Comparison of ENCODE assay signal across 1 cellular context in genomic region chr22:40680819-40681183, GRCh38.
TF ChIP-seq lines count a peak whose summit lies in the region.

No MANE protein-coding gene starts in this region.

TF ChIP-seq in IMR-90, 13 proteins besides CTCF, POLR2A, EP300 and RAD21:
- TF ChIP-seq SMC3 (IDR thresholded peaks at IDR 0.05; ENCODE audit: low read depth, low read length): no peak
- TF ChIP-seq NFE2L2 (IDR thresholded peaks at IDR 0.05; ENCODE audit: low read depth, low read length): no peak
- TF ChIP-seq CEBPB (IDR thresholded peaks at IDR 0.05; ENCODE audit: low read depth, low read length): no peak
- no peak for TF ChIP-seq MAZ (IDR thresholded peaks at IDR 0.05; ENCODE audit: borderline replicate concordance, low read depth, low read length)
- no peak for TF ChIP-seq RCOR1 (IDR thresholded peaks at IDR 0.05; ENCODE audit: insufficient replicate concordance, low read length)
- TF ChIP-seq, protein P1, sequence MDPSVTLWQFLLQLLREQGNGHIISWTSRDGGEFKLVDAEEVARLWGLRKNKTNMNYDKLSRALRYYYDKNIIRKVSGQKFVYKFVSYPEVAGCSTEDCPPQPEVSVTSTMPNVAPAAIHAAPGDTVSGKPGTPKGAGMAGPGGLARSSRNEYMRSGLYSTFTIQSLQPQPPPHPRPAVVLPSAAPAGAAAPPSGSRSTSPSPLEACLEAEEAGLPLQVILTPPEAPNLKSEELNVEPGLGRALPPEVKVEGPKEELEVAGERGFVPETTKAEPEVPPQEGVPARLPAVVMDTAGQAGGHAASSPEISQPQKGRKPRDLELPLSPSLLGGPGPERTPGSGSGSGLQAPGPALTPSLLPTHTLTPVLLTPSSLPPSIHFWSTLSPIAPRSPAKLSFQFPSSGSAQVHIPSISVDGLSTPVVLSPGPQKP (IDR thresholded peaks at IDR 0.05; ENCODE audit: borderline replicate concordance, low read depth, low read length): no peak
- TF ChIP-seq BHLHE40 (IDR thresholded peaks at IDR 0.05; ENCODE audit: low read depth, low read length): no peak
- no peak for TF ChIP-seq CHD1 (IDR thresholded peaks at IDR 0.05; ENCODE audit: low read depth, low read length)
- no peak for TF ChIP-seq MAFK (IDR thresholded peaks at IDR 0.05; ENCODE audit: low read depth, low read length)
- TF ChIP-seq FOS (IDR thresholded peaks at IDR 0.05; ENCODE audit: low read depth, low read length): no peak
- no peak for TF ChIP-seq RFX5 (IDR thresholded peaks at IDR 0.05; ENCODE audit: low read depth, low read length)
- no peak for TF ChIP-seq USF2 (IDR thresholded peaks at IDR 0.05; ENCODE audit: low read depth, low read length)
- no peak for TF ChIP-seq MXI1 (IDR thresholded peaks at IDR 0.05; ENCODE audit: borderline replicate concordance, low read depth, low read length)
